Comparison of ENCODE assay signal across 18 cellular contexts in genomic region chr2:112061840-112062239, GRCh38.
"Had no signal": no experiment of that assay in that cellular context is flagged by ENCODE, and none has a peak within 500 bp of the region (broad histone marks: within the 10 kb centered on the region; RNA-seq: fewer than 3 reads in every experiment).

No MANE protein-coding gene starts in this region.

- DNase-seq: activated CD4-positive, CD25-positive, alpha-beta regulatory T cell treated with anti-CD3 and anti-CD28 coated beads, Interleukin-2, amount 50 U/mL, for 72 hours; activated CD8-positive, alpha-beta memory T cell treated with anti-CD3 and anti-CD28 coated beads, Interleukin-2, amount 10 ng/mL, durations not matched to agents 7 days and 5 days; activated naive CD4-positive, alpha-beta T cell treated with anti-CD3 and anti-CD28 coated beads, Interleukin-2, amount 10 ng/mL, durations not matched to agents 7 days and 5 days; brain microvascular endothelial cell; effector memory CD4-positive, alpha-beta T cell; foreskin melanocyte; head of caudate nucleus; immature natural killer cell; nephron progenitor cell; occipital lobe; substantia nigra; T-cell; T-helper 9 cell had no signal

- H3K4me3 Mint-ChIP-seq: activated CD8-positive, alpha-beta memory T cell treated with anti-CD3 and anti-CD28 coated beads, Interleukin-2, amount 10 ng/mL, durations not matched to agents 7 days and 5 days; activated naive CD4-positive, alpha-beta T cell treated with anti-CD3 and anti-CD28 coated beads, Interleukin-2, amount 10 ng/mL, durations not matched to agents 7 days and 5 days; immature natural killer cell; mesothelial cell of epicardium; nephron progenitor cell; T-cell had no signal

- ATAC-seq: activated CD8-positive, alpha-beta memory T cell treated with anti-CD3 and anti-CD28 coated beads, Interleukin-2, amount 10 ng/mL, durations not matched to agents 7 days and 5 days; Right ventricle myocardium inferior; T-cell had no signal

- H3K9me3 Mint-ChIP-seq: activated naive CD4-positive, alpha-beta T cell treated with anti-CD3 and anti-CD28 coated beads, Interleukin-2, amount 10 ng/mL, durations not matched to agents 7 days and 5 days; immature natural killer cell; mesothelial cell of epicardium; T-cell had no signal

- H3K27me3 Mint-ChIP-seq: activated CD8-positive, alpha-beta memory T cell treated with anti-CD3 and anti-CD28 coated beads, Interleukin-2, amount 10 ng/mL, durations not matched to agents 7 days and 5 days; activated naive CD4-positive, alpha-beta T cell treated with anti-CD3 and anti-CD28 coated beads, Interleukin-2, amount 10 ng/mL, durations not matched to agents 7 days and 5 days; T-cell had no signal

- H3K27me3 ChIP-seq: brain microvascular endothelial cell, tibial nerve, vagina had no signal

- H3K27ac ChIP-seq: brain microvascular endothelial cell, SK-N-MC, tibial nerve, vagina had no signal

- H3K4me3 ChIP-seq: SK-N-MC, tibial nerve, vagina had no signal

- H3K27ac Mint-ChIP-seq: activated naive CD4-positive, alpha-beta T cell treated with anti-CD3 and anti-CD28 coated beads, Interleukin-2, amount 10 ng/mL, durations not matched to agents 7 days and 5 days; immature natural killer cell; nephron progenitor cell; T-cell had no signal

- H3K9me3 ChIP-seq: tibial nerve, vagina had no signal
